Comparison of ENCODE assay signal across 8 cellular contexts in genomic region chr7:150368884-150369739, GRCh38. TPM values are rescaled to one million over a fixed set of nuclear protein-coding genes. Genes with fewer than 3 reads are reported as not detected.
A peak's percentile ranks its signal among the peaks of the same experiment; 100 is the strongest.
DNase-seq lines count a peak whose midpoint lies in the region; ATAC-seq, FAIRE-seq and TF ChIP-seq lines count a peak whose summit lies in the region.

No MANE protein-coding gene starts in this region.

- H3K27me3 Mint-ChIP-seq in immature natural killer cell (ENCODE audit: low read depth in 3 of 3), result peaks cover 8 to 16% (median 8%) of the 10 kb centered on the region in 3 donors

- H3K36me3 ChIP-seq in bronchial epithelial cell (ENCODE audit: control insufficient read depth, insufficient read depth, low read length), result peaks cover 5% of the 10 kb centered on the region

- peaks cover 0 to 4% (median 3%) of the 10 kb centered on the region in 3 donors for H3K36me3 Mint-ChIP-seq in immature natural killer cell

- peak overlapping the region; percentile 72 for H3K4me3 ChIP-seq in bronchial epithelial cell (ENCODE audit: low read depth, low read length)

- no peak for FAIRE-seq in bronchial epithelial cell (lab: Jason Lieb, UNC)

- no peaks in the 10 kb centered on the region for H3K9me3 Mint-ChIP-seq in immature natural killer cell

- H3K27me3 ChIP-seq in bronchial epithelial cell (ENCODE audit: control insufficient read depth, insufficient read depth, low read length), result no peaks in the 10 kb centered on the region

- H3K4me1 Mint-ChIP-seq in immature natural killer cell, result peaks cover 32 to 39% of the 10 kb centered on the region in 2 donors

- peak overlapping the region; percentile 94 to 98 (median 95) for H3K4me3 Mint-ChIP-seq in immature natural killer cell

- peak overlapping the region; percentile 86 to 96 (median 92) for H3K27ac Mint-ChIP-seq in immature natural killer cell

- TF ChIP-seq CTCF in bronchial epithelial cell (IDR thresholded peaks at IDR 0.05; ENCODE audit: insufficient read depth, low read length, severe bottlenecking), result no peak

- in situ Hi-C loops in KBM-7 (cut with MboI; ENCODE audit: low pct_unique_long_range_greater_than_20kb, low sequenced_read_pairs), result no loop called here

- DNase-seq in GDM1 (lab: John Stamatoyannopoulos, UW), result peak; percentile 19
- peak; percentile 59 for DNase-seq in KBM-7
- DNase-seq in T1000 (lab: John Stamatoyannopoulos, UW), result peak; percentile 31
- no peak for DNase-seq in bronchial epithelial cell (ENCODE audit: low read depth)
- DNase-seq in immature natural killer cell, result peak; percentile 48 to 55 (median 52)
- peak; percentile 28 to 59 for DNase-seq in stimulated activated CD4-positive, alpha-beta T cell treated with anti-CD3 and anti-CD28 coated beads, Interleukin-15, amount 100 ng/mL, for 1 hour (ENCODE audit: low read depth in 1 of 2, low spot score in 1 of 2)
- DNase-seq in cortex of kidney (lab: John Stamatoyannopoulos, UW), result no peak

- ATAC-seq in GM21619 (IDR thresholded peaks at IDR 0.05; ENCODE audit: unreplicated experiment), result peak; percentile 43

RNA-seq across cellular contexts. Expression of gene REPIN1, which starts 0.5 kb away (rescaled TPM):
- total RNA-seq in bronchial epithelial cell, result 26.1 and 28.2 TPM in 2 replicates
- 10 to 100 TPM; 40.6 to 86.0 (median 43.2) TPM for polyA plus RNA-seq in immature natural killer cell

RNA-seq across cellular contexts. Expression of gene ZNF775, which starts 10.0 kb away (rescaled TPM):
- 3.2 and 3.5 TPM in 2 replicates for total RNA-seq in bronchial epithelial cell
- 1 to 10 TPM; 3.3 to 5.5 (median 5.5) TPM for polyA plus RNA-seq in immature natural killer cell

RNA-seq across cellular contexts. Expression of gene RARRES2, which starts 27.7 kb away (rescaled TPM):
- total RNA-seq in bronchial epithelial cell, result 1.1 TPM in 1 of 2 replicates, not detected in the other
- polyA plus RNA-seq in immature natural killer cell, result not detected

RNA-seq across cellular contexts. Expression of gene ACTR3C, which starts 45.8 kb away (rescaled TPM):
- 4.2 and 6.4 TPM in 2 replicates for total RNA-seq in bronchial epithelial cell
- 1 to 10 TPM; 3.6 to 8.8 (median 6.5) TPM for polyA plus RNA-seq in immature natural killer cell

RNA-seq across cellular contexts. Expression of gene LRRC61, which starts 46.0 kb away (rescaled TPM):
- 7.6 and 8.2 TPM in 2 replicates for total RNA-seq in bronchial epithelial cell
- polyA plus RNA-seq in immature natural killer cell, result 10 to 100 TPM; 19.4 to 26.6 (median 20.6) TPM

Comparison
In these comparisons a context has a peak if more than half of its experiments do, and no peak if none do; other contexts are left out.
1. DNase-seq: peak in GDM1 (single experiment), KBM-7 (single experiment), T1000 (single experiment), immature natural killer cell (3 of 3) and stimulated activated CD4-positive, alpha-beta T cell treated with anti-CD3 and anti-CD28 coated beads, Interleukin-15, amount 100 ng/mL, for 1 hour (2 of 2); none in bronchial epithelial cell (single experiment) and cortex of kidney (single experiment).